In genomic region chr7:126700807-126701604, GRCh38 we compare ENCODE assay signal across 7 cellular contexts.
DNase-seq lines count a peak whose midpoint lies in the region; ATAC-seq and TF ChIP-seq lines count a peak whose summit lies in the region.

No MANE protein-coding gene starts in this region.

- intact Hi-C loops in left lung (cut with DNase I) = no loop called here

- peak overlapping the region; percentile 37 for H3K9ac ChIP-seq in adipocyte (ENCODE audit: low read length)

- H3K4me3 ChIP-seq in GM12864 (ENCODE audit: low read depth, low read length) (peak overlapping the region; percentile 35; the same call in 1 of the 2 replicates), adipocyte (ENCODE audit: low read length) (peak overlapping the region; percentile 39), left lung (no peak overlapping the region)
- no peak overlapping the region for H3K4me3 ChIP-seq in Jurkat, Clone E6-1 (ENCODE audit: low read length)

- H3K27ac ChIP-seq in left lung = no peak overlapping the region

- no peaks in the 10 kb centered on the region for H3K9me3 ChIP-seq in adipocyte (ENCODE audit: control insufficient read depth, low read length)
- no peaks in the 10 kb centered on the region for H3K9me3 ChIP-seq in left lung

- no peaks in the 10 kb centered on the region for H3K36me3 ChIP-seq in adipocyte (ENCODE audit: control insufficient read depth, insufficient read depth, low read length, severe bottlenecking)
- no peaks in the 10 kb centered on the region for H3K36me3 ChIP-seq in left lung

- ATAC-seq in GM21737 (IDR thresholded peaks at IDR 0.05; ENCODE audit: unreplicated experiment) = peak; percentile 92
- ATAC-seq in left lung = peak; percentile 81

- peak; percentile 98 for DNase-seq in GM12864 (ENCODE audit: low read depth)
- peak; percentile 89 for DNase-seq in Jurkat, Clone E6-1 (ENCODE audit: low read depth, low spot score)
- peak; percentile 44 for DNase-seq in adipocyte (ENCODE audit: low read depth)
- peak; percentile 45 to 53 for DNase-seq in left lung
- peak; percentile 79 for DNase-seq in stromal cell of bone marrow (ENCODE audit: low read depth)

- peak; percentile 79 for TF ChIP-seq POLR2A in Raji (IDR thresholded peaks at IDR 0.05; ENCODE audit: insufficient read depth, low read depth, low read length)

- peaks cover 7% of the 10 kb centered on the region for H3K4me1 ChIP-seq in adipocyte (ENCODE audit: control insufficient read depth, insufficient read depth, low read length)
- H3K4me1 ChIP-seq in left lung = no peaks in the 10 kb centered on the region

- no peak for TF ChIP-seq CTCF in GM12864 (IDR thresholded peaks at IDR 0.05; ENCODE audit: low read depth, low read length, missing control alignments)
- TF ChIP-seq CTCF in left lung (IDR thresholded peaks at IDR 0.05) = no peak

- H3K27me3 ChIP-seq in adipocyte (replicated peaks; ENCODE audit: control insufficient read depth, insufficient read depth, low read length) (no peaks in the 10 kb centered on the region), left lung (no peaks in the 10 kb centered on the region)

Comparison
In these comparisons a context has a peak if more than half of its experiments do, and no peak if none do; other contexts are left out.
1. DNase-seq: peak in every context shown above with its lines; median percentile 98 in GM12864; 89 in Jurkat, Clone E6-1; 79 in stromal cell of bone marrow; 49 in left lung; 44 in adipocyte.
2. H3K4me3 ChIP-seq: peak in GM12864 (single experiment) and adipocyte (single experiment); none in Jurkat, Clone E6-1 (single experiment) and left lung (0 of 2).